25 cellular contexts compared by ENCODE assay signal in the genomic region with DNA sequence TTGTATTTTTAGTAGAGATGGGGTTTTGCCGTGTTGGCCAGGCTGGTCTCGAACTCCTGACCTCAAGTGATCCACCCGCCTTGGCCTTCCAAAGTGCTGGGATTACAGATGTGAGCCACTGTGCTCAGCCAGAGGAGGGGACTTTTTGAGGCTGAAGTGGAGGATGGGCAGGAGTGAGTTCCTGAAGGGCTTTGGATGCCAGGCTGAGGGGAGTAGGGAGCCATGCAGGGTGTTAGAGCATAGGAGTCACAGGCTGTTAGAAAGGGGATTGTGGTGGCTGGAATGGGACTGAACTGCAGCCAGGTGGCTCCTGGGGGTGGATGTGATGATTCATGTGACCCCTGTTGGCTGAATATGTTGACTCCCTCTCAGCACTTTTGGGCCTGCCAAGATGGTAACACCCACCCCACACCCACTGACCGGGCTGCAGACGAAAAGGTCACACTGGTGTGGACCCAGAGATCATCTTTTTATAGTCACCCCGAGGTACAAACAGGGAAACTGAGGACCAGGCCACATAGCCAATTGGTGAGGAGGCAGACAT. TPM values are rescaled to one million over a fixed set of nuclear protein-coding genes. Genes with fewer than 3 reads are reported as not detected.
"Had no signal": no experiment of that assay in that cellular context is flagged by ENCODE, and none has a peak within 500 bp of the region (broad histone marks: within the 10 kb centered on the region; RNA-seq: fewer than 3 reads in every experiment).

No MANE protein-coding gene starts in this region.

- H3K4me3 Mint-ChIP-seq: IgD-negative memory B cell, T-cell had no signal

- H3K27ac ChIP-seq: RWPE1 had no signal

- DNase-seq: KBM-7, NCI-H1092, NCI-H1105 treated with DMSO at 0.1 percent for 48 hours, NCI-H1417 treated with DMSO at 0.1 percent for 48 hours, NCI-H146, NCI-H1694 treated with DMSO at 0.1 percent for 48 hours, NCI-H1930, NCI-H2081, NCI-H2107, NCI-H2227 treated with DMSO at 0.1 percent for 48 hours, NCI-H446, NCI-H510A, NCI-H524 treated with DMSO at 0.1 percent for 48 hours, NCI-H69, NCI-H774, SHP77, SK-N-SH, SW 1271, T-cell had no signal

- ATAC-seq: T-cell had no signal

- H3K27me3 Mint-ChIP-seq: T-cell had no signal

- H3K36me3 Mint-ChIP-seq: IgD-negative memory B cell had no signal

- H3K27ac Mint-ChIP-seq: IgD-negative memory B cell, T-cell had no signal

- H3K9me3 ChIP-seq: SK-N-SH had no signal

RNA-seq across cellular contexts. Expression of a gene that starts 11.2 kb away (rescaled TPM):
- total RNA-seq: HT1080, LHCN-M2, MCF 10A, SK-MEL-5 had no signal

RNA-seq across cellular contexts. Expression of a gene that starts 40.2 kb away (rescaled TPM):
- total RNA-seq: HT1080, LHCN-M2, MCF 10A, SK-MEL-5 had no signal

RNA-seq across cellular contexts. Expression of a gene that starts 55.2 kb away (rescaled TPM):
- total RNA-seq: HT1080, MCF 10A, SK-MEL-5 had no signal
